9 cellular contexts compared by ENCODE assay signal in genomic region chr9:99127372-99128132, GRCh38. TPM values are rescaled to one million over a fixed set of nuclear protein-coding genes. Genes with fewer than 3 reads are reported as not detected.
DNase-seq lines count a peak whose midpoint lies in the region; ATAC-seq, FAIRE-seq and TF ChIP-seq lines count a peak whose summit lies in the region.
"Had no signal": no experiment of that assay in that cellular context is flagged by ENCODE, and none has a peak within 500 bp of the region (broad histone marks: within the 10 kb centered on the region; RNA-seq: fewer than 3 reads in every experiment).

No MANE protein-coding gene starts in this region.

- peak; percentile 29 for FAIRE-seq in GM18507 (lab: Jason Lieb, UNC)

- H3K4me1 ChIP-seq in neutrophil (ENCODE audit: control insufficient read depth in 1 of 2, insufficient read depth in 1 of 2, low read depth in 1 of 2, low read length in 1 of 2) (peaks cover 19 to 55% of the 10 kb centered on the region in 2 experiments), Peyer's patch (peaks cover 0 to 3% (median 0%) of the 10 kb centered on the region in 4 donors)

- H3K36me3 ChIP-seq in neutrophil (peaks cover 7% of the 10 kb centered on the region), Peyer's patch (peaks cover 0 to 4% (median 0%) of the 10 kb centered on the region in 3 donors)

- TF ChIP-seq CTCF in neutrophil (IDR thresholded peaks at IDR 0.05), result no peak
- TF ChIP-seq CTCF in Peyer's patch (IDR thresholded peaks at IDR 0.05), result no peak

- H3K27ac ChIP-seq in neutrophil (peak overlapping the region; percentile 46), Peyer's patch (no peak overlapping the region)

- DNase-seq in GM18507 (ENCODE audit: extremely low spot score, insufficient read length, low read depth), result no peak
- peak; percentile 84 for DNase-seq in amniotic epithelial cell (ENCODE audit: low read depth)
- DNase-seq in H4 (ENCODE audit: low spot score), result no peak
- DNase-seq in AML-193 (lab: John Stamatoyannopoulos, UW), result no peak
- DNase-seq in Peyer's patch, result no peak
- DNase-seq: MG63, Right ventricle myocardium superior had no signal

- H3K27me3 ChIP-seq in neutrophil, result no peaks in the 10 kb centered on the region
- H3K27me3 ChIP-seq in Peyer's patch, result no peaks in the 10 kb centered on the region
- H3K27me3 ChIP-seq: MG63 had no signal

- peak; percentile 45 for ATAC-seq in HG02870 (IDR thresholded peaks at IDR 0.05; ENCODE audit: unreplicated experiment)

- H3K4me3 ChIP-seq in neutrophil (ENCODE audit: low read depth in 1 of 2, low read length in 1 of 2) (no peak overlapping the region), Peyer's patch (no peak overlapping the region)
- H3K4me3 ChIP-seq: MG63 had no signal

- no peaks in the 10 kb centered on the region for H3K9me3 ChIP-seq in neutrophil
- H3K9me3 ChIP-seq in Peyer's patch, result no peaks in the 10 kb centered on the region
- H3K9me3 ChIP-seq: MG63 had no signal

- no peak for TF ChIP-seq POLR2A in Peyer's patch (IDR thresholded peaks at IDR 0.05)

RNA-seq across cellular contexts. Expression of gene TGFBR1, which starts 22.6 kb away (rescaled TPM):
- 31.7 and 35.7 TPM in 2 replicates for total RNA-seq in H4 (2014; rRNA removed; shearing (Covaris generic))
- total RNA-seq in Peyer's patch, result 10 to 100 TPM; 11.6 to 14.4 (median 13.5) TPM
